2 cellular contexts compared by ENCODE assay signal in genomic region chr14:102138935-102139247, GRCh38.
TF ChIP-seq lines count a peak whose summit lies in the region.

No MANE protein-coding gene starts in this region.

TF ChIP-seq in K562, 482 proteins besides CTCF, POLR2A, EP300 and RAD21:
- TF ChIP-seq, protein P1, sequence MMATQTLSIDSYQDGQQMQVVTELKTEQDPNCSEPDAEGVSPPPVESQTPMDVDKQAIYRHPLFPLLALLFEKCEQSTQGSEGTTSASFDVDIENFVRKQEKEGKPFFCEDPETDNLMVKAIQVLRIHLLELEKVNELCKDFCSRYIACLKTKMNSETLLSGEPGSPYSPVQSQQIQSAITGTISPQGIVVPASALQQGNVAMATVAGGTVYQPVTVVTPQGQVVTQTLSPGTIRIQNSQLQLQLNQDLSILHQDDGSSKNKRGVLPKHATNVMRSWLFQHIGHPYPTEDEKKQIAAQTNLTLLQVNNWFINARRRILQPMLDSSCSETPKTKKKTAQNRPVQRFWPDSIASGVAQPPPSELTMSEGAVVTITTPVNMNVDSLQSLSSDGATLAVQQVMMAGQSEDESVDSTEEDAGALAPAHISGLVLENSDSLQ (IDR thresholded peaks at IDR 0.05): no peak
- TF ChIP-seq HNRNPL (IDR thresholded peaks at IDR 0.05; ENCODE audit: low read depth, low read length): no peak
- TF ChIP-seq, protein P2, sequence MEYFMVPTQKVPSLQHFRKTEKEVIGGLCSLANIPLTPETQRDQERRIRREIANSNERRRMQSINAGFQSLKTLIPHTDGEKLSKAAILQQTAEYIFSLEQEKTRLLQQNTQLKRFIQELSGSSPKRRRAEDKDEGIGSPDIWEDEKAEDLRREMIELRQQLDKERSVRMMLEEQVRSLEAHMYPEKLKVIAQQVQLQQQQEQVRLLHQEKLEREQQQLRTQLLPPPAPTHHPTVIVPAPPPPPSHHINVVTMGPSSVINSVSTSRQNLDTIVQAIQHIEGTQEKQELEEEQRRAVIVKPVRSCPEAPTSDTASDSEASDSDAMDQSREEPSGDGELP (CRISPR knock-in tag; IDR thresholded peaks at IDR 0.05; ENCODE audit: borderline replicate concordance): 0 out of 2 replicates have a peak, but pooled peaks have one; percentile 51
- TF ChIP-seq HDAC2 (IDR thresholded peaks at IDR 0.05): 0 out of 2 replicates have a peak, but pooled peaks have one; percentile 24
- no peak for TF ChIP-seq BDP1 (IDR thresholded peaks at IDR 0.05; ENCODE audit: insufficient read depth, insufficient read length)
- TF ChIP-seq HNRNPH1 (optimal IDR thresholded peaks at IDR 0.05; ENCODE audit: low read depth, low read length): no peak
- no peak for TF ChIP-seq MYNN (IDR thresholded peaks at IDR 0.05)
- TF ChIP-seq MYNN (CRISPR knock-in tag; IDR thresholded peaks at IDR 0.05): no peak
- TF ChIP-seq ZNF316 (IDR thresholded peaks at IDR 0.05): no peak
- TF ChIP-seq SIRT6 (IDR thresholded peaks at IDR 0.05; ENCODE audit: low read depth, low read length): no peak
- peak; percentile 21 to 62; a peak in 2 of 4 replicates for TF ChIP-seq SIN3A (IDR thresholded peaks at IDR 0.05; ENCODE audit: borderline replicate concordance in 2 of 2, control insufficient read depth in 1 of 2, low read depth in 2 of 2, low read length in 2 of 2)
- TF ChIP-seq ESRRB (CRISPR knock-in tag; IDR thresholded peaks at IDR 0.05; ENCODE audit: borderline replicate concordance): no peak
- no peak for TF ChIP-seq SNIP1 (IDR thresholded peaks at IDR 0.05; ENCODE audit: low read depth)
- TF ChIP-seq UBTF (IDR thresholded peaks at IDR 0.05; ENCODE audit: borderline replicate concordance in 1 of 2, low read depth in 2 of 2, low read length in 2 of 2): 0 out of 4 replicates have a peak, but pooled peaks of 1 of the 2 experiments have one; percentile 15

TF ChIP-seq in HepG2, 621 proteins besides CTCF, POLR2A, EP300 and RAD21:
- TF ChIP-seq, protein P2 (IDR thresholded peaks at IDR 0.05; ENCODE audit: borderline replicate concordance, low read depth): peak; percentile 25; the same call in 1 of the 2 replicates
- 0 out of 2 replicates have a peak, but pooled peaks have one; percentile 21 for TF ChIP-seq HNF4G (IDR thresholded peaks at IDR 0.05; ENCODE audit: borderline replicate concordance, low read depth, low read length)
- TF ChIP-seq HNF4G (CRISPR knock-in tag; IDR thresholded peaks at IDR 0.05; ENCODE audit: borderline replicate concordance, low read depth): no peak
- no peak for TF ChIP-seq ZNF572 (CRISPR knock-in tag; IDR thresholded peaks at IDR 0.05)
- TF ChIP-seq, protein P3, sequence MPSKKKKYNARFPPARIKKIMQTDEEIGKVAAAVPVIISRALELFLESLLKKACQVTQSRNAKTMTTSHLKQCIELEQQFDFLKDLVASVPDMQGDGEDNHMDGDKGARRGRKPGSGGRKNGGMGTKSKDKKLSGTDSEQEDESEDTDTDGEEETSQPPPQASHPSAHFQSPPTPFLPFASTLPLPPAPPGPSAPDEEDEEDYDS (CRISPR knock-in tag; IDR thresholded peaks at IDR 0.05): no peak
- no peak for TF ChIP-seq ZFAT (CRISPR knock-in tag; conservative IDR thresholded peaks at IDR 0.05)
- 0 out of 2 replicates have a peak, but pooled peaks have one; percentile 21 for TF ChIP-seq ZNF337 (CRISPR knock-in tag; IDR thresholded peaks at IDR 0.05; ENCODE audit: borderline replicate concordance, low read depth)
- 0 out of 2 replicates have a peak, but pooled peaks have one; percentile 55 for TF ChIP-seq ZBTB8A (CRISPR knock-in tag; IDR thresholded peaks at IDR 0.05; ENCODE audit: borderline replicate concordance, low read depth)
- TF ChIP-seq ZFX (CRISPR knock-in tag; IDR thresholded peaks at IDR 0.05; ENCODE audit: low read depth): 0 out of 2 replicates have a peak, but pooled peaks have one; percentile 4
- TF ChIP-seq SOX5 (CRISPR knock-in tag; IDR thresholded peaks at IDR 0.05; ENCODE audit: borderline replicate concordance): no peak
- no peak for TF ChIP-seq SP1 (IDR thresholded peaks at IDR 0.05)
- no peak for TF ChIP-seq SP1 (CRISPR knock-in tag; IDR thresholded peaks at IDR 0.05)
- TF ChIP-seq, protein P4, sequence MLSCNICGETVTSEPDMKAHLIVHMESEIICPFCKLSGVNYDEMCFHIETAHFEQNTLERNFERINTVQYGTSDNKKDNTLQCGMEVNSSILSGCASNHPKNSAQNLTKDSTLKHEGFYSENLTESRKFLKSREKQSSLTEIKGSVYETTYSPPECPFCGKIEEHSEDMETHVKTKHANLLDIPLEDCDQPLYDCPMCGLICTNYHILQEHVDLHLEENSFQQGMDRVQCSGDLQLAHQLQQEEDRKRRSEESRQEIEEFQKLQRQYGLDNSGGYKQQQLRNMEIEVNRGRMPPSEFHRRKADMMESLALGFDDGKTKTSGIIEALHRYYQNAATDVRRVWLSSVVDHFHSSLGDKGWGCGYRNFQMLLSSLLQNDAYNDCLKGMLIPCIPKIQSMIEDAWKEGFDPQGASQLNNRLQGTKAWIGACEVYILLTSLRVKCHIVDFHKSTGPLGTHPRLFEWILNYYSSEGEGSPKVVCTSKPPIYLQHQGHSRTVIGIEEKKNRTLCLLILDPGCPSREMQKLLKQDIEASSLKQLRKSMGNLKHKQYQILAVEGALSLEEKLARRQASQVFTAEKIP (CRISPR knock-in tag; IDR thresholded peaks at IDR 0.05; ENCODE audit: borderline replicate concordance): no peak
- TF ChIP-seq DNMT3B (CRISPR knock-in tag; conservative IDR thresholded peaks at IDR 0.05): no peak
- no peak for TF ChIP-seq ZBTB49 (CRISPR knock-in tag; IDR thresholded peaks at IDR 0.05; ENCODE audit: borderline replicate concordance)
- TF ChIP-seq MTF2 (CRISPR knock-in tag; IDR thresholded peaks at IDR 0.05; ENCODE audit: borderline replicate concordance): 0 out of 2 replicates have a peak, but pooled peaks have one; percentile 36
- TF ChIP-seq ZNF770 (CRISPR knock-in tag; IDR thresholded peaks at IDR 0.05): peak; percentile 83
- TF ChIP-seq ZBED4 (CRISPR knock-in tag; IDR thresholded peaks at IDR 0.05; ENCODE audit: borderline replicate concordance): no peak
- no peak for TF ChIP-seq FOXA1 (IDR thresholded peaks at IDR 0.05)
- TF ChIP-seq FOXA1 (CRISPR knock-in tag; IDR thresholded peaks at IDR 0.05): no peak
- no peak for TF ChIP-seq ZNF343 (CRISPR knock-in tag; IDR thresholded peaks at IDR 0.05)
- no peak for TF ChIP-seq TRIM22 (IDR thresholded peaks at IDR 0.05)
